Comparison of ENCODE assay signal across 7 cellular contexts in the genomic region with DNA sequence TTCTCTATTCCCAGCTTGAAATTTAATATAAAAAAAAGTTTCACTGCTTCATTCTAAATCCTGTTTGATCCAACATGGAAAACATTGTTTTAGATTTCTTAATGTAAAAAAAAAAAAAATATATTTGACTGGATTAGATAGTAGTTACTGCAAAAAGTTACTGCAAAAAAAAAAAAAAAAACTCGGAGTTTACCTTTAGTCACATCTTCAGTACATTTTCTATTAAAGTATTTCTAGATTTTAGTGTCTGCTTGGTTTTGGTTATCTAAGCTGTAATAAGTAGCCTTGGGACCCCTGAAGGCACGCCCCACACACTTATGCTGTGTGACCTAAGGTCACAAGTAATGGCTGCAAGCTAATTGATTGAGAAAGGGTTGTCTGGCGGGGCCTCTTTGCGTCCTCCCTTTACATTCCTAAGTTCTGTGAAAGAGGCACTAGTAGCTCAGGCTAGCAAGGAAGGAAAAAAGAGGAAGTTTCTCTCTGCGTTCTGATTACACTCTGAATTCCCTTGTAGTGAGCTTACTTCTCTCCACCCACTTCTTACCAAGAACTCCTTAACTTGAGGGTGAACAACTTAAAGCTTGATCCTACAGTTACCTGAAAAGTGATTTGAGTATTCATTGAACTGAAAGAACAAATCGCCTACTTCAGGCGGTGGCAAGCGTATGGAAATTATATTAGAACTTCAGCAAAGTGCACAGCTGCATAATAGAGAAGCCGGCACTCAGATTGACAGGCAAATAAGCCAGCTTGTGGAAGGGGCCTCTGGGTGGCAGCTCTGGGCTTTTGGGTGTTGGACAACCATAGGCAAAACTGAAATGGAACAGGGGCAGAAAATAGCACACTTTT.
DNase-seq lines count a peak whose midpoint lies in the region; ATAC-seq and TF ChIP-seq lines count a peak whose summit lies in the region.

No MANE protein-coding gene starts in this region.

- DNase-seq in SW480 (ENCODE audit: low spot score) (peak; percentile 29), fibroblast of the aortic adventitia (ENCODE audit: low read depth) (peak; percentile 88), HuH-7.5 (ENCODE audit: low spot score) (no peak)
- DNase-seq in activated naive CD8-positive, alpha-beta T cell treated with anti-CD3 and anti-CD28 coated beads, Interleukin-2, amount 50 U/mL, for 24 hours: no peak

- no peaks in the 10 kb centered on the region for H3K27me3 Mint-ChIP-seq in nephron (ENCODE audit: low read depth)
- peaks cover 2% of the 10 kb centered on the region for H3K27me3 Mint-ChIP-seq in activated naive CD8-positive, alpha-beta T cell treated with anti-CD3 and anti-CD28 coated beads, Interleukin-2, amount 50 U/mL, for 24 hours

- peak overlapping the region; percentile 99 to 100 (median 100) for H3K27ac Mint-ChIP-seq in nephron
- no peak overlapping the region for H3K27ac Mint-ChIP-seq in activated naive CD8-positive, alpha-beta T cell treated with anti-CD3 and anti-CD28 coated beads, Interleukin-2, amount 50 U/mL, for 24 hours

- H3K4me3 ChIP-seq in fibroblast of the aortic adventitia (ENCODE audit: low read depth, low read length): peak overlapping the region; percentile 59

- H3K36me3 Mint-ChIP-seq in nephron (ENCODE audit: low read depth): peaks cover 21% of the 10 kb centered on the region
- no peaks in the 10 kb centered on the region for H3K36me3 Mint-ChIP-seq in activated naive CD8-positive, alpha-beta T cell treated with anti-CD3 and anti-CD28 coated beads, Interleukin-2, amount 50 U/mL, for 24 hours (ENCODE audit: low read depth)

- peak overlapping the region; percentile 89 to 93 (median 91) for H3K4me3 Mint-ChIP-seq in nephron
- H3K4me3 Mint-ChIP-seq in activated naive CD8-positive, alpha-beta T cell treated with anti-CD3 and anti-CD28 coated beads, Interleukin-2, amount 50 U/mL, for 24 hours: no peak overlapping the region

- ATAC-seq in GM18519 (IDR thresholded peaks at IDR 0.05; ENCODE audit: low FRiP score, unreplicated experiment): peak; percentile 61
- ATAC-seq in HG03196 (IDR thresholded peaks at IDR 0.05; ENCODE audit: unreplicated experiment): peak; percentile 70
- no peak for ATAC-seq in activated naive CD8-positive, alpha-beta T cell treated with anti-CD3 and anti-CD28 coated beads, Interleukin-2, amount 50 U/mL, for 24 hours

- peaks cover 15% of the 10 kb centered on the region for H3K9me3 Mint-ChIP-seq in nephron
- no peaks in the 10 kb centered on the region for H3K9me3 Mint-ChIP-seq in activated naive CD8-positive, alpha-beta T cell treated with anti-CD3 and anti-CD28 coated beads, Interleukin-2, amount 50 U/mL, for 24 hours

- TF ChIP-seq CTCF in fibroblast of the aortic adventitia (IDR thresholded peaks at IDR 0.05; ENCODE audit: insufficient read depth, low read length) (peak; percentile 42), nephron (IDR thresholded peaks at IDR 0.05; ENCODE audit: unreplicated experiment in 3 of 3) (peak in 1 of 3 experiments; percentile 28)

- H3K4me1 Mint-ChIP-seq in nephron: peaks cover 28% of the 10 kb centered on the region
- peaks cover 12% of the 10 kb centered on the region for H3K4me1 Mint-ChIP-seq in activated naive CD8-positive, alpha-beta T cell treated with anti-CD3 and anti-CD28 coated beads, Interleukin-2, amount 50 U/mL, for 24 hours

Comparison
In these comparisons a context has a peak if more than half of its experiments do, and no peak if none do; other contexts are left out.
1. DNase-seq: peak in SW480 (single experiment) and fibroblast of the aortic adventitia (single experiment); none in activated naive CD8-positive, alpha-beta T cell treated with anti-CD3 and anti-CD28 coated beads, Interleukin-2, amount 50 U/mL, for 24 hours (single experiment) and HuH-7.5 (single experiment).